16 cellular contexts compared by ENCODE assay signal in the genomic region with DNA sequence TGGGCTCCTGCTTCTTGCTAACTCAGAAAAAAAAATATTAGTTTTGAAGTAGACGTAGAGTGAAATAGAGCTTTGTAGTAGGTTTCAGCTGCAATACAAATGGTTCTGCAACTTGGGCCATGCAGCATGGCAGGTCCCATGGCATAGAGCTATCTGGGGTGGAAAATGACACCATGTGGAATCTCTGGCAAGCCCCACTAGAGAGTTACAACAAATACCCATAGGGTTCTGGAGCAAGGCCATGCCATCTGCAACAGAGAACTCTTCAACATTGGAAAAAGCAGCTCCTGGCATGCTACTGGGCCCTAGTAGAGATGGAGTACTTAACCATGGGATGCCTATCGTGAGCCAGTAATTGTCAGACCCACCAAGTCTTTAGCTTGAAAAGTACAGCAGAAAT. TPM values are rescaled to one million over a fixed set of nuclear protein-coding genes. Genes with fewer than 3 reads are reported as not detected.
DNase-seq lines count a peak whose midpoint lies in the region; ATAC-seq lines count a peak whose summit lies in the region.
"Had no signal": no experiment of that assay in that cellular context is flagged by ENCODE, and none has a peak within 500 bp of the region (broad histone marks: within the 10 kb centered on the region; RNA-seq: fewer than 3 reads in every experiment).

No MANE protein-coding gene starts in this region.

- in situ Hi-C loops in G401 (cut with HindIII; ENCODE audit: low sequenced_read_pairs): no loop called here

- ATAC-seq in left cardiac atrium (no peak), HG02884 (IDR thresholded peaks at IDR 0.05; ENCODE audit: unreplicated experiment) (no peak), HG02759 (IDR thresholded peaks at IDR 0.05; ENCODE audit: unreplicated experiment) (no peak)
- ATAC-seq: CD8-positive, alpha-beta T cell; GM12878 had no signal

- intact Hi-C loops in left cardiac atrium (cut with DNase I): no loop called here

- DNase-seq in G401 (ENCODE audit: low spot score) (peak; percentile 99), cerebellar cortex (ENCODE audit: low spot score) (peak; percentile 98), cerebellum (ENCODE audit: low spot score) (peak; percentile 85), left cardiac atrium (no peak)
- no peak for DNase-seq in activated CD4-positive, CD25-positive, alpha-beta regulatory T cell treated with anti-CD3 and anti-CD28 coated beads, Interleukin-2, amount 50 U/mL, for 72 hours
- DNase-seq: 8988T; ACHN; Caco-2; Calu3; CD4-positive, alpha-beta T cell; CD8-positive, alpha-beta T cell; DMS79 treated with DMSO at 0.1 percent for 48 hours; GDM1 had no signal

RNA-seq across cellular contexts. Expression of gene RBBP6, which starts 25.3 kb away (rescaled TPM):
- 9.0 and 26.5 TPM in 2 replicates for total RNA-seq in G401 (2014; rRNA removed; shearing (Covaris generic))
- total RNA-seq in cerebellum: 90.0 TPM
- total RNA-seq in left cardiac atrium: 10 to 100 TPM; 26.6 to 39.4 TPM

Comparison
In these comparisons a context has a peak if more than half of its experiments do, and no peak if none do; other contexts are left out.
1. DNase-seq: peak in G401 (single experiment), cerebellar cortex (single experiment) and cerebellum (single experiment); none in left cardiac atrium (single experiment) and activated CD4-positive, CD25-positive, alpha-beta regulatory T cell treated with anti-CD3 and anti-CD28 coated beads, Interleukin-2, amount 50 U/mL, for 72 hours (single experiment).